In genomic region chr13:21342699-21343442, GRCh38 we compare ENCODE assay signal across 21 cellular contexts.
DNase-seq lines count a peak whose midpoint lies in the region; ATAC-seq and TF ChIP-seq lines count a peak whose summit lies in the region.
"Had no signal": no experiment of that assay in that cellular context is flagged by ENCODE, and none has a peak within 500 bp of the region (broad histone marks: within the 10 kb centered on the region; RNA-seq: fewer than 3 reads in every experiment).

No MANE protein-coding gene starts in this region.

- no peaks in the 10 kb centered on the region for H3K27me3 Mint-ChIP-seq in activated naive CD8-positive, alpha-beta T cell treated with anti-CD3 and anti-CD28 coated beads, Interleukin-2, amount 10 ng/mL, durations not matched to agents 7 days and 5 days
- no peaks in the 10 kb centered on the region for H3K27me3 Mint-ChIP-seq in activated naive CD8-positive, alpha-beta T cell treated with anti-CD3 and anti-CD28 coated beads, Interleukin-2, amount 50 U/mL, for 24 hours
- H3K27me3 Mint-ChIP-seq in activated T-helper 1 cell treated with anti-CD3 and anti-CD28 coated beads, Interleukin-12 subunit alpha, Interleukin-12 subunit beta, Interleukin-2, Interleukin-4 antibody, amounts not matched to agents 30 ng/mL and 10 ng/mL and 1 ng/mL, durations not matched to agents 14 hours and 24 hours and 36 hours (ENCODE audit: insufficient read depth): no peaks in the 10 kb centered on the region

- POLR2A ChIA-PET in activated naive CD8-positive, alpha-beta T cell treated with anti-CD3 and anti-CD28 coated beads, Interleukin-2, amount 10 ng/mL, durations not matched to agents 7 days and 5 days (lab: Charles Lee): interaction anchor here (0.9 to 2.4 kb wide), 4 partner anchors 42 to 261 kb away, joined by 3 to 9 read pairs (median 6); partner anchors contain the start of genes MICU2, MRPL57, SKA3 and ZDHHC20

- no peak for ATAC-seq in activated naive CD8-positive, alpha-beta T cell treated with anti-CD3 and anti-CD28 coated beads, Interleukin-2, amount 10 ng/mL, durations not matched to agents 7 days and 5 days (ENCODE audit: low read depth)
- ATAC-seq in activated naive CD8-positive, alpha-beta T cell treated with anti-CD3 and anti-CD28 coated beads, Interleukin-2, amount 50 U/mL, for 24 hours: no peak
- no peak for ATAC-seq in GM19324 (IDR thresholded peaks at IDR 0.05; ENCODE audit: low FRiP score, unreplicated experiment)
- ATAC-seq in HG02623 (IDR thresholded peaks at IDR 0.05; ENCODE audit: unreplicated experiment): no peak
- ATAC-seq: GM12878, HepG2 had no signal

- H3K4me1 Mint-ChIP-seq in activated naive CD8-positive, alpha-beta T cell treated with anti-CD3 and anti-CD28 coated beads, Interleukin-2, amount 10 ng/mL, durations not matched to agents 7 days and 5 days: peaks cover 21% of the 10 kb centered on the region
- peaks cover 23% of the 10 kb centered on the region for H3K4me1 Mint-ChIP-seq in activated naive CD8-positive, alpha-beta T cell treated with anti-CD3 and anti-CD28 coated beads, Interleukin-2, amount 50 U/mL, for 24 hours
- peaks cover 31% of the 10 kb centered on the region for H3K4me1 Mint-ChIP-seq in activated T-helper 1 cell treated with anti-CD3 and anti-CD28 coated beads, Interleukin-12 subunit alpha, Interleukin-12 subunit beta, Interleukin-2, Interleukin-4 antibody, amounts not matched to agents 30 ng/mL and 10 ng/mL and 1 ng/mL, durations not matched to agents 14 hours and 24 hours and 36 hours (ENCODE audit: low read depth)

- intact Hi-C loops in activated T-helper 1 cell treated with anti-CD3 and anti-CD28 coated beads, Interleukin-12 subunit alpha, Interleukin-12 subunit beta, Interleukin-2, Interleukin-4 antibody, amounts not matched to agents 30 ng/mL and 10 ng/mL and 1 ng/mL, durations not matched to agents 14 hours and 24 hours and 36 hours (cut with micrococcal nuclease): no loop called here

- no peak overlapping the region for H3K4me3 ChIP-seq in foreskin fibroblast (ENCODE audit: low read depth in 1 of 2, low read length in 2 of 2)
- H3K4me3 ChIP-seq: GM12878, HAP-1 had no signal

- H3K9me3 Mint-ChIP-seq in activated naive CD8-positive, alpha-beta T cell treated with anti-CD3 and anti-CD28 coated beads, Interleukin-2, amount 10 ng/mL, durations not matched to agents 7 days and 5 days: no peaks in the 10 kb centered on the region
- H3K9me3 Mint-ChIP-seq in activated naive CD8-positive, alpha-beta T cell treated with anti-CD3 and anti-CD28 coated beads, Interleukin-2, amount 50 U/mL, for 24 hours: no peaks in the 10 kb centered on the region
- no peaks in the 10 kb centered on the region for H3K9me3 Mint-ChIP-seq in activated T-helper 1 cell treated with anti-CD3 and anti-CD28 coated beads, Interleukin-12 subunit alpha, Interleukin-12 subunit beta, Interleukin-2, Interleukin-4 antibody, amounts not matched to agents 30 ng/mL and 10 ng/mL and 1 ng/mL, durations not matched to agents 14 hours and 24 hours and 36 hours

- peak overlapping the region; percentile 75 for H3K4me3 Mint-ChIP-seq in activated naive CD8-positive, alpha-beta T cell treated with anti-CD3 and anti-CD28 coated beads, Interleukin-2, amount 10 ng/mL, durations not matched to agents 7 days and 5 days
- H3K4me3 Mint-ChIP-seq in activated naive CD8-positive, alpha-beta T cell treated with anti-CD3 and anti-CD28 coated beads, Interleukin-2, amount 50 U/mL, for 24 hours: no peak overlapping the region
- peak overlapping the region; percentile 76 for H3K4me3 Mint-ChIP-seq in activated T-helper 1 cell treated with anti-CD3 and anti-CD28 coated beads, Interleukin-12 subunit alpha, Interleukin-12 subunit beta, Interleukin-2, Interleukin-4 antibody, amounts not matched to agents 30 ng/mL and 10 ng/mL and 1 ng/mL, durations not matched to agents 14 hours and 24 hours and 36 hours

- H3K36me3 Mint-ChIP-seq in activated naive CD8-positive, alpha-beta T cell treated with anti-CD3 and anti-CD28 coated beads, Interleukin-2, amount 10 ng/mL, durations not matched to agents 7 days and 5 days: no peaks in the 10 kb centered on the region
- no peaks in the 10 kb centered on the region for H3K36me3 Mint-ChIP-seq in activated naive CD8-positive, alpha-beta T cell treated with anti-CD3 and anti-CD28 coated beads, Interleukin-2, amount 50 U/mL, for 24 hours (ENCODE audit: low read depth)
- H3K36me3 Mint-ChIP-seq in activated T-helper 1 cell treated with anti-CD3 and anti-CD28 coated beads, Interleukin-12 subunit alpha, Interleukin-12 subunit beta, Interleukin-2, Interleukin-4 antibody, amounts not matched to agents 30 ng/mL and 10 ng/mL and 1 ng/mL, durations not matched to agents 14 hours and 24 hours and 36 hours (ENCODE audit: low read depth): no peaks in the 10 kb centered on the region

- peak; percentile 8 for DNase-seq in NCI-H82 (lab: John Stamatoyannopoulos, UW)
- no peak for DNase-seq in NCI-H82 treated with DMSO at 0.1 percent for 48 hours (lab: John Stamatoyannopoulos, UW; ENCODE audit: unreplicated experiment)
- no peak for DNase-seq in activated naive CD8-positive, alpha-beta T cell treated with anti-CD3 and anti-CD28 coated beads, Interleukin-2, amount 10 ng/mL, durations not matched to agents 7 days and 5 days
- no peak for DNase-seq in activated naive CD8-positive, alpha-beta T cell treated with anti-CD3 and anti-CD28 coated beads, Interleukin-2, amount 50 U/mL, for 24 hours
- DNase-seq in activated T-helper 1 cell treated with anti-CD3 and anti-CD28 coated beads, Interleukin-12 subunit alpha, Interleukin-12 subunit beta, Interleukin-2, Interleukin-4 antibody, amounts not matched to agents 30 ng/mL and 10 ng/mL and 1 ng/mL, durations not matched to agents 14 hours and 24 hours and 36 hours (ENCODE audit: low spot score): no peak
- no peak for DNase-seq in foreskin fibroblast
- DNase-seq: DMS53; Kasumi-1; MV-4-11; NCI-H1417 treated with DMSO at 0.1 percent for 48 hours; NCI-H2029; NCI-H2227 treated with DMSO at 0.1 percent for 48 hours; NCI-H524 treated with DMSO at 0.1 percent for 48 hours; NK-92 treated with Interleukin-12 subunit alpha and Interleukin-12 subunit beta, amount 100 ng/mL, for 24 hours; OCI-M1; RPMI8226 had no signal

- no peak overlapping the region for H3K27ac Mint-ChIP-seq in activated naive CD8-positive, alpha-beta T cell treated with anti-CD3 and anti-CD28 coated beads, Interleukin-2, amount 10 ng/mL, durations not matched to agents 7 days and 5 days
- no peak overlapping the region for H3K27ac Mint-ChIP-seq in activated naive CD8-positive, alpha-beta T cell treated with anti-CD3 and anti-CD28 coated beads, Interleukin-2, amount 50 U/mL, for 24 hours
- H3K27ac Mint-ChIP-seq in activated T-helper 1 cell treated with anti-CD3 and anti-CD28 coated beads, Interleukin-12 subunit alpha, Interleukin-12 subunit beta, Interleukin-2, Interleukin-4 antibody, amounts not matched to agents 30 ng/mL and 10 ng/mL and 1 ng/mL, durations not matched to agents 14 hours and 24 hours and 36 hours: peak overlapping the region; percentile 86

- TF ChIP-seq CTCF in foreskin fibroblast (IDR thresholded peaks at IDR 0.05; ENCODE audit: low read depth, low read length): no peak
